In the genomic region with DNA sequence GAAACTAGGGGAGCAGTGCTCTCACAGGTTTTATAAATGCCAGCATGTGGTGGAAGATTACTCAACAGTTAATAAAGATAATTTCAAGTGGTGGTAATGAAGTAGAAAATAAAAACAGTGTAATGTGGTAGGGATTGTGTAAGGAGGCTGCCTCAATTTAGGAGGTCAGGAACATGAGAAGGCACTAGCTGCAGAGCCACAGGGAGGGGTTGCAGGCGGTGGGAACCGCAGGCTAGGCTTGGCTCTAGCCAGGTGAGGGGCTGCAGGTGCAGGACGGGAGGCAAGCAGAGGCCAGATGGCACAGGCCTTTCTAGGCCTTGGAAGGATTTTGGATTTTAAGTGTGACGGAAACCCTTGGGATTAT, we compare ENCODE assay signal across 7 cellular contexts. TPM values are rescaled to one million over a fixed set of nuclear protein-coding genes. Genes with fewer than 3 reads are reported as not detected.
DNase-seq lines count a peak whose midpoint lies in the region; ATAC-seq and TF ChIP-seq lines count a peak whose summit lies in the region.

No MANE protein-coding gene starts in this region.

- H3K36me3 ChIP-seq in GM23248 (ENCODE audit: low read depth), result peaks cover 23% of the 10 kb centered on the region
- H3K36me3 ChIP-seq in iPS-20b (ENCODE audit: insufficient read depth, low read depth, low read length), result peaks cover 30% of the 10 kb centered on the region
- H3K36me3 ChIP-seq in smooth muscle cell (ENCODE audit: low read depth), result peaks cover 10% of the 10 kb centered on the region

- peak overlapping the region; percentile 99 for H2AFZ ChIP-seq in GM23248
- H2AFZ ChIP-seq in smooth muscle cell (ENCODE audit: low read depth), result peak overlapping the region; percentile 98

- H3K79me2 ChIP-seq in GM23248 (ENCODE audit: insufficient read depth) (peaks cover 58% of the 10 kb centered on the region), smooth muscle cell (ENCODE audit: low read depth) (peaks cover 35% of the 10 kb centered on the region)

- H4K20me1 ChIP-seq in GM23248 (ENCODE audit: insufficient read depth), result no peaks in the 10 kb centered on the region; the same call in 1 of the 2 replicates
- no peaks in the 10 kb centered on the region for H4K20me1 ChIP-seq in smooth muscle cell (ENCODE audit: low read depth)

- H3K4me2 ChIP-seq in GM23248 (ENCODE audit: unreplicated experiment) (peak overlapping the region; percentile 96), smooth muscle cell (peak overlapping the region; percentile 91)

- H3K9me3 ChIP-seq in GM23248 (ENCODE audit: low read depth) (no peaks in the 10 kb centered on the region), iPS-20b (ENCODE audit: insufficient read depth, low read depth, low read length) (no peaks in the 10 kb centered on the region), smooth muscle cell (replicated peaks; ENCODE audit: low read depth) (no peaks in the 10 kb centered on the region)

- peaks cover 24% of the 10 kb centered on the region for H3K4me1 ChIP-seq in GM23248 (ENCODE audit: insufficient read depth)
- H3K4me1 ChIP-seq in iPS-20b (ENCODE audit: insufficient read depth, low read length), result peaks cover 4% of the 10 kb centered on the region; the same call in 1 of the 2 replicates
- peaks cover 16% of the 10 kb centered on the region for H3K4me1 ChIP-seq in smooth muscle cell (ENCODE audit: low read depth)

- in situ Hi-C loops in GM23248 (cut with MboI), result no loop called here

- H3K27me3 ChIP-seq in GM23248 (replicated peaks; ENCODE audit: insufficient read depth) (no peaks in the 10 kb centered on the region), iPS-20b (ENCODE audit: insufficient read depth, low read length) (no peaks in the 10 kb centered on the region), smooth muscle cell (ENCODE audit: low read depth) (no peaks in the 10 kb centered on the region)

- H3F3A ChIP-seq in GM23248 (ENCODE audit: insufficient read depth) (no peaks in the 10 kb centered on the region), smooth muscle cell (ENCODE audit: low read depth) (no peaks in the 10 kb centered on the region)

- ATAC-seq in HG03135 (IDR thresholded peaks at IDR 0.05; ENCODE audit: unreplicated experiment), result no peak

- H3K9me2 ChIP-seq in GM23248 (ENCODE audit: insufficient read depth), result no peaks in the 10 kb centered on the region

- no peak for DNase-seq in GM12864 (ENCODE audit: low read depth)
- DNase-seq in GM23248, result peak; percentile 49
- peak; percentile 66 for DNase-seq in NCI-H2107 treated with DMSO at 0.1 percent for 48 hours (lab: John Stamatoyannopoulos, UW; ENCODE audit: unreplicated experiment)
- no peak for DNase-seq in smooth muscle cell (lab: John Stamatoyannopoulos, UW; ENCODE audit: unreplicated experiment)

- 0 to 2% methylated on average over 4 of the region's 4 CpGs for WGBS in GM23248 (ENCODE audit: low coverage in 1 of 2, low lambda C conversion rate in 2 of 2, missing lambda C conversion rate in 2 of 2), 2 experiments
- WGBS in smooth muscle cell (ENCODE audit: low lambda C conversion rate), result 26% methylated on average over 4 of the region's 4 CpGs

- H3K9ac ChIP-seq in GM23248, result peak overlapping the region; percentile 99
- peak overlapping the region; percentile 99; the same call in 1 of the 2 replicates for H3K9ac ChIP-seq in iPS-20b (ENCODE audit: low read depth, low read length)
- peak overlapping the region; percentile 100 for H3K9ac ChIP-seq in smooth muscle cell (ENCODE audit: low read depth)

- H3K27ac ChIP-seq in GM23248, result peak overlapping the region; percentile 99
- peak overlapping the region; percentile 99 for H3K27ac ChIP-seq in angular gyrus (ENCODE audit: low read depth, low read length)
- no peak overlapping the region for H3K27ac ChIP-seq in iPS-20b (ENCODE audit: low read length)
- H3K27ac ChIP-seq in smooth muscle cell (ENCODE audit: low read depth), result peak overlapping the region; percentile 97

- TF ChIP-seq CTCF in GM12864 (IDR thresholded peaks at IDR 0.05; ENCODE audit: low read depth, low read length, missing control alignments) (no peak), smooth muscle cell (IDR thresholded peaks at IDR 0.05; ENCODE audit: borderline replicate concordance, insufficient read depth, poor library complexity, severe bottlenecking) (no peak)

- H3K4me3 ChIP-seq in GM12864 (ENCODE audit: low read depth, low read length), result peak overlapping the region; percentile 91
- H3K4me3 ChIP-seq in GM23248, result peak overlapping the region; percentile 100
- H3K4me3 ChIP-seq in iPS-20b (ENCODE audit: low read length), result peak overlapping the region; percentile 99
- peak overlapping the region; percentile 87 for H3K4me3 ChIP-seq in smooth muscle cell

RNA-seq across cellular contexts. Expression of gene METTL25, which starts 0.8 kb away (rescaled TPM):
- 6.9 and 27.1 TPM in 2 replicates for total RNA-seq in GM23248 (2014; rRNA removed; shearing (Covaris generic))
- polyA plus RNA-seq in GM23248 (2016; fragmentation: Nextera tagmentation; extraction: Ambion mirVana) (5.6 and 7.2 TPM in 2 replicates), smooth muscle cell (5.3 and 6.2 TPM in 2 replicates)
- 7.6 and 14.7 TPM in 2 replicates for total RNA-seq in smooth muscle cell

RNA-seq across cellular contexts. Expression of gene CCDC59, which starts 0.9 kb away (rescaled TPM):
- 49.9 and 81.2 TPM in 2 replicates for total RNA-seq in GM23248 (2014; rRNA removed; shearing (Covaris generic))
- 57.4 and 59.5 TPM in 2 replicates for polyA plus RNA-seq in GM23248 (2016; fragmentation: Nextera tagmentation; extraction: Ambion mirVana)
- total RNA-seq in smooth muscle cell, result 77.8 and 88.5 TPM in 2 replicates
- polyA plus RNA-seq in smooth muscle cell, result 44.2 and 50.6 TPM in 2 replicates

Comparison
In these comparisons a context has a peak if more than half of its experiments do, and no peak if none do; other contexts are left out.
1. DNase-seq: peak in GM23248 (single experiment) and NCI-H2107 treated with DMSO at 0.1 percent for 48 hours (single experiment); none in GM12864 (single experiment) and smooth muscle cell (single experiment).
2. Peak in every context shown above with its lines, with median percentiles within 50 percentile points of each other: H3K4me3 ChIP-seq and H3K9ac ChIP-seq.